ENCODE assay signal across 10 cellular contexts in the genomic region with DNA sequence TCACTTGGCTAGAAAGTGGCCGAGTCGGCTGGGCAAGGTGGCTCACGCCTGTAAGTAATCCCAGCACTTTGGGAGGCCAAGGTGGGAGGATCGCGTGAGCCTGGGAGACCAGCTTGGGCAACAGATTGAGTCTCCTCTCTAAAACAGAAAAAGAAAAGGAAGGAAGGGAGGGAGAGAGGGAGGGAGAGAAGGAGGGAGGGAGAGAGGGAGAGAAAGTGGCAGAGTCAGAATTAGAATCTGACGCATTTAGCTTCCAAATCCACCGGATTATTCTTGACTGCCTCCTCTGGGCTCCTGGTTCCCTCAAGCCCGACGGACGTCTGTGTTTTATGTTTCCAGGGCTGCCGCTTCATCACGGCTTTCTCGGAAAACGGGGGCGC. TPM values are rescaled to one million over a fixed set of nuclear protein-coding genes. Genes with fewer than 3 reads are reported as not detected.
DNase-seq lines count a peak whose midpoint lies in the region; ATAC-seq and TF ChIP-seq lines count a peak whose summit lies in the region.
"Had no signal": no experiment of that assay in that cellular context is flagged by ENCODE, and none has a peak within 500 bp of the region (broad histone marks: within the 10 kb centered on the region; RNA-seq: fewer than 3 reads in every experiment).

No MANE protein-coding gene starts in this region.

- peak overlapping the region; percentile 91 for H2AFZ ChIP-seq in GM23338

- no peak for TF ChIP-seq CTCF in GM23338 (conservative IDR thresholded peaks at IDR 0.05; ENCODE audit: low read depth in 2 of 2)
- TF ChIP-seq CTCF in thyroid gland (IDR thresholded peaks at IDR 0.05), result no peak
- TF ChIP-seq CTCF in Caco-2 (IDR thresholded peaks at IDR 0.05; ENCODE audit: insufficient read depth in 1 of 2, low read depth in 1 of 2, low read length in 1 of 2, severe bottlenecking in 1 of 2, unreplicated experiment in 1 of 2), result no peak

- no peak for TF ChIP-seq POLR2A in thyroid gland (IDR thresholded peaks at IDR 0.05)

- intact Hi-C loops in thyroid gland (cut with DNase I) (no loop called here), Caco-2 (cut with micrococcal nuclease; ENCODE audit: unreplicated experiment) (no loop called here)

- no peaks in the 10 kb centered on the region for H3K36me3 Mint-ChIP-seq in CD4-positive, CD25-positive, alpha-beta regulatory T cell
- H3K36me3 Mint-ChIP-seq in GM23338 (ENCODE audit: low read depth) (no peaks in the 10 kb centered on the region), Caco-2 (ENCODE audit: insufficient read depth, unreplicated experiment) (no peaks in the 10 kb centered on the region)
- peaks cover 5% of the 10 kb centered on the region for H3K36me3 Mint-ChIP-seq in central memory CD8-positive, alpha-beta T cell (ENCODE audit: insufficient read depth)
- H3K36me3 Mint-ChIP-seq in natural killer cell treated with Interleukin-12 subunit alpha and Interleukin-12 subunit beta and Interleukin-15 and Interleukin-18, amount 100 ng/mL, for 72 hours, result no peaks in the 10 kb centered on the region

- peak overlapping the region; percentile 82; the same call in 1 of the 2 replicates for H3K4me2 ChIP-seq in GM23338

- H3K9me3 Mint-ChIP-seq in CD4-positive, CD25-positive, alpha-beta regulatory T cell, result no peaks in the 10 kb centered on the region
- no peaks in the 10 kb centered on the region for H3K9me3 Mint-ChIP-seq in GM23338
- H3K9me3 Mint-ChIP-seq in central memory CD8-positive, alpha-beta T cell, result no peaks in the 10 kb centered on the region
- no peaks in the 10 kb centered on the region for H3K9me3 Mint-ChIP-seq in natural killer cell treated with Interleukin-12 subunit alpha and Interleukin-12 subunit beta and Interleukin-15 and Interleukin-18, amount 100 ng/mL, for 72 hours
- no peaks in the 10 kb centered on the region for H3K9me3 Mint-ChIP-seq in Caco-2 (ENCODE audit: unreplicated experiment)

- POLR2A ChIA-PET in Caco-2 (lab: Charles Lee), result no interaction called here

- CTCF ChIA-PET in Caco-2 (lab: Charles Lee), result interaction anchor here (0.5 kb wide), 2 partner anchors 97 to 1992 kb away, joined by 3 to 6 read pairs; no protein-coding TSS in a partner anchor

- H3K4me3 Mint-ChIP-seq in CD4-positive, CD25-positive, alpha-beta regulatory T cell, result peak overlapping the region; percentile 83 to 92 (median 86)
- H3K4me3 Mint-ChIP-seq in GM23338, result peak overlapping the region; percentile 41; the same call in 1 of the 3 replicates
- H3K4me3 Mint-ChIP-seq in central memory CD8-positive, alpha-beta T cell, result peak overlapping the region; percentile 77
- peak overlapping the region; percentile 56 for H3K4me3 Mint-ChIP-seq in natural killer cell treated with Interleukin-12 subunit alpha and Interleukin-12 subunit beta and Interleukin-15 and Interleukin-18, amount 100 ng/mL, for 72 hours
- H3K4me3 Mint-ChIP-seq in Caco-2 (ENCODE audit: unreplicated experiment), result no peak overlapping the region

- no peak for ATAC-seq in CD4-positive, CD25-positive, alpha-beta regulatory T cell (ENCODE audit: low read depth in 2 of 2)
- no peak; the same call in 2 of the 3 replicates for ATAC-seq in GM23338
- no peak for ATAC-seq in central memory CD8-positive, alpha-beta T cell (replicated peaks; ENCODE audit: extremely low read depth, poor library complexity, severe bottlenecking)
- no peak for ATAC-seq in natural killer cell treated with Interleukin-12 subunit alpha and Interleukin-12 subunit beta and Interleukin-15 and Interleukin-18, amount 100 ng/mL, for 72 hours

- H3K4me1 Mint-ChIP-seq in CD4-positive, CD25-positive, alpha-beta regulatory T cell, result peaks cover 0 to 59% (median 19%) of the 10 kb centered on the region in 4 donors
- peaks cover 4% of the 10 kb centered on the region for H3K4me1 Mint-ChIP-seq in GM23338
- peaks cover 37% of the 10 kb centered on the region for H3K4me1 Mint-ChIP-seq in central memory CD8-positive, alpha-beta T cell
- peaks cover 25 to 34% of the 10 kb centered on the region in 2 donors for H3K4me1 Mint-ChIP-seq in natural killer cell treated with Interleukin-12 subunit alpha and Interleukin-12 subunit beta and Interleukin-15 and Interleukin-18, amount 100 ng/mL, for 72 hours (ENCODE audit: low read depth in 2 of 2)
- no peaks in the 10 kb centered on the region for H3K4me1 Mint-ChIP-seq in Caco-2 (ENCODE audit: low read depth, unreplicated experiment)

- H3K4me3 ChIP-seq in CD4-positive, CD25-positive, alpha-beta regulatory T cell (ENCODE audit: low read depth, low read length), result peak overlapping the region; percentile 60
- peak overlapping the region; percentile 53 for H3K4me3 ChIP-seq in GM23338
- H3K4me3 ChIP-seq in thyroid gland (replicated peaks in 1 of 3), result no peak overlapping the region
- H3K4me3 ChIP-seq in Caco-2 (ENCODE audit: low read depth, low read length), result no peak overlapping the region

- no peaks in the 10 kb centered on the region for H3K9me3 ChIP-seq in CD4-positive, CD25-positive, alpha-beta regulatory T cell (ENCODE audit: control insufficient read depth in 2 of 2, low read length in 2 of 2)
- H3K9me3 ChIP-seq in thyroid gland (no peaks in the 10 kb centered on the region), Caco-2 (no peaks in the 10 kb centered on the region)

- no peaks in the 10 kb centered on the region for H3K9me2 ChIP-seq in GM23338 (ENCODE audit: insufficient read depth)

- peaks cover 43% of the 10 kb centered on the region for H3K4me1 ChIP-seq in CD4-positive, CD25-positive, alpha-beta regulatory T cell (ENCODE audit: control insufficient read depth, insufficient read depth, low read length, poor library complexity, severe bottlenecking)
- H3K4me1 ChIP-seq in GM23338 (ENCODE audit: insufficient read depth) (no peaks in the 10 kb centered on the region), thyroid gland (peaks cover 0 to 9% of the 10 kb centered on the region in 2 donors), Caco-2 (peaks cover 7% of the 10 kb centered on the region; the same call in 1 of the 2 replicates)

- no peaks in the 10 kb centered on the region for H3K79me2 ChIP-seq in GM23338 (replicated peaks; ENCODE audit: insufficient read depth)

- WGBS in thyroid gland, 2 donors, result 33 to 34% methylated on average over 15 of the region's 15 CpGs

- no peaks in the 10 kb centered on the region for H3K27me3 ChIP-seq in CD4-positive, CD25-positive, alpha-beta regulatory T cell (ENCODE audit: control insufficient read depth, insufficient read depth, low read length)
- H3K27me3 ChIP-seq in GM23338 (ENCODE audit: insufficient read depth), result peaks cover 48% of the 10 kb centered on the region
- H3K27me3 ChIP-seq in thyroid gland, result peaks cover 7% of the 10 kb centered on the region
- H3K27me3 ChIP-seq in Caco-2 (replicated peaks; ENCODE audit: control insufficient read depth, insufficient read depth, low read length), result no peaks in the 10 kb centered on the region

- H4K20me1 ChIP-seq in GM23338 (replicated peaks; ENCODE audit: insufficient read depth), result no peaks in the 10 kb centered on the region

- H3F3A ChIP-seq in GM23338 (replicated peaks; ENCODE audit: low read depth), result no peaks in the 10 kb centered on the region

- DNase-seq in CD4-positive, CD25-positive, alpha-beta regulatory T cell, result no peak
- DNase-seq in GM23338 (ENCODE audit: low spot score) (peak; percentile 35), thyroid gland (no peak), Caco-2 (no peak), SW480 (ENCODE audit: low spot score) (no peak)
- no peak for DNase-seq in central memory CD8-positive, alpha-beta T cell (ENCODE audit: low spot score in 2 of 2)
- no peak for DNase-seq in natural killer cell treated with Interleukin-12 subunit alpha and Interleukin-12 subunit beta and Interleukin-15 and Interleukin-18, amount 100 ng/mL, for 72 hours (ENCODE audit: low spot score)
- DNase-seq: GF-D8 had no signal

- no TSS peak for BruUV-seq in Caco-2 (replicated peaks; lab: Mats Ljungman, UMichigan)

- no peak overlapping the region for H3K27ac ChIP-seq in CD4-positive, CD25-positive, alpha-beta regulatory T cell (ENCODE audit: insufficient read depth, low read length, poor library complexity, severe bottlenecking)
- H3K27ac ChIP-seq in GM23338 (ENCODE audit: low read depth), result no peak overlapping the region
- no peak overlapping the region for H3K27ac ChIP-seq in thyroid gland

- peaks cover 11% of the 10 kb centered on the region for H3K27me3 Mint-ChIP-seq in CD4-positive, CD25-positive, alpha-beta regulatory T cell
- H3K27me3 Mint-ChIP-seq in GM23338 (ENCODE audit: insufficient read depth, low read depth, poor library complexity) (peaks cover 41% of the 10 kb centered on the region), Caco-2 (ENCODE audit: insufficient read depth, unreplicated experiment) (peaks cover 20% of the 10 kb centered on the region)
- no peaks in the 10 kb centered on the region for H3K27me3 Mint-ChIP-seq in central memory CD8-positive, alpha-beta T cell
- peaks cover 6 to 9% of the 10 kb centered on the region in 2 donors for H3K27me3 Mint-ChIP-seq in natural killer cell treated with Interleukin-12 subunit alpha and Interleukin-12 subunit beta and Interleukin-15 and Interleukin-18, amount 100 ng/mL, for 72 hours

- H3K36me3 ChIP-seq in CD4-positive, CD25-positive, alpha-beta regulatory T cell (ENCODE audit: control insufficient read depth, insufficient read depth, low read length), result no peaks in the 10 kb centered on the region
- no peaks in the 10 kb centered on the region for H3K36me3 ChIP-seq in GM23338 (ENCODE audit: insufficient read depth)
- no peaks in the 10 kb centered on the region for H3K36me3 ChIP-seq in thyroid gland
- no peaks in the 10 kb centered on the region for H3K36me3 ChIP-seq in Caco-2 (ENCODE audit: control insufficient read depth, insufficient read depth, low read length)

- H3K27ac Mint-ChIP-seq in CD4-positive, CD25-positive, alpha-beta regulatory T cell, result peak overlapping the region; percentile 69 to 86 (median 83)
- no peak overlapping the region for H3K27ac Mint-ChIP-seq in GM23338
- H3K27ac Mint-ChIP-seq in central memory CD8-positive, alpha-beta T cell (ENCODE audit: low read depth), result peak overlapping the region; percentile 68
- no peak overlapping the region for H3K27ac Mint-ChIP-seq in natural killer cell treated with Interleukin-12 subunit alpha and Interleukin-12 subunit beta and Interleukin-15 and Interleukin-18, amount 100 ng/mL, for 72 hours
- H3K27ac Mint-ChIP-seq in Caco-2 (ENCODE audit: unreplicated experiment), result no peak overlapping the region

RNA-seq across cellular contexts. Expression of a gene that starts 22.5 kb away (rescaled TPM):
- total RNA-seq in CD4-positive, CD25-positive, alpha-beta regulatory T cell, result 7.7 TPM
- 1 to 10 TPM in 1 of 4 donors, under 1 TPM in 3; 0.63 to 1.4 (median 0.84) TPM for polyA plus RNA-seq in CD4-positive, CD25-positive, alpha-beta regulatory T cell
- 15.1 and 18.2 TPM in 2 replicates for total RNA-seq in GM23338 (2014; rRNA removed; shearing (Covaris generic))
- polyA plus RNA-seq in GM23338 (2016; fragmentation: Nextera tagmentation; extraction: Ambion mirVana), result 5.8 and 6.0 TPM in 2 replicates
- 10 to 100 TPM in 1 of 2 donors, 1 to 10 TPM in 1; 4.6 to 10.6 TPM for total RNA-seq in natural killer cell treated with Interleukin-12 subunit alpha and Interleukin-12 subunit beta and Interleukin-15 and Interleukin-18, amount 100 ng/mL, for 72 hours
- total RNA-seq in thyroid gland (10 to 100 TPM in 3 of 4 donors, 1 to 10 TPM in 1; 7.1 to 15.5 (median 11.1) TPM), Caco-2 (2022) (10.2 and 12.4 TPM in 2 replicates)

RNA-seq across cellular contexts. Expression of a gene that starts 36.3 kb away (rescaled TPM):
- total RNA-seq in CD4-positive, CD25-positive, alpha-beta regulatory T cell, result 11.8 TPM
- 10 to 100 TPM; 44.0 to 71.2 (median 67.4) TPM for polyA plus RNA-seq in CD4-positive, CD25-positive, alpha-beta regulatory T cell
- total RNA-seq in GM23338 (2014; rRNA removed; shearing (Covaris generic)), result 45.8 and 55.9 TPM in 2 replicates
- polyA plus RNA-seq in GM23338 (2016; fragmentation: Nextera tagmentation; extraction: Ambion mirVana), result 19.9 TPM in 2 replicates
- 10 to 100 TPM; 17.6 to 21.4 TPM for total RNA-seq in natural killer cell treated with Interleukin-12 subunit alpha and Interleukin-12 subunit beta and Interleukin-15 and Interleukin-18, amount 100 ng/mL, for 72 hours
- total RNA-seq in thyroid gland, result 10 to 100 TPM; 51.4 to 96.8 (median 66.7) TPM
- total RNA-seq in Caco-2 (2022), result 26.2 and 28.1 TPM in 2 replicates

RNA-seq across cellular contexts. Expression of a gene that starts 50.0 kb away (rescaled TPM):
- 1.5 TPM for total RNA-seq in CD4-positive, CD25-positive, alpha-beta regulatory T cell
- under 1 TPM in 1 of 4 donors, not detected in 3; 0.40 TPM for polyA plus RNA-seq in CD4-positive, CD25-positive, alpha-beta regulatory T cell
- total RNA-seq in GM23338 (2014; rRNA removed; shearing (Covaris generic)), result 24.1 and 26.1 TPM in 2 replicates
- 47.3 and 49.8 TPM in 2 replicates for polyA plus RNA-seq in GM23338 (2016; fragmentation: Nextera tagmentation; extraction: Ambion mirVana)
- total RNA-seq in natural killer cell treated with Interleukin-12 subunit alpha and Interleukin-12 subunit beta and Interleukin-15 and Interleukin-18, amount 100 ng/mL, for 72 hours, result 1 to 10 TPM; 3.0 to 4.5 TPM
- total RNA-seq in thyroid gland (10 to 100 TPM in 3 of 4 donors, 1 to 10 TPM in 1; 9.7 to 15.4 (median 12.6) TPM), Caco-2 (2022) (42.5 and 48.5 TPM in 2 replicates)

RNA-seq across cellular contexts. Expression of a gene that starts 50.6 kb away (rescaled TPM):
- not detected for total RNA-seq in CD4-positive, CD25-positive, alpha-beta regulatory T cell
- 1 to 10 TPM in 3 of 4 donors, under 1 TPM in 1; 0.49 to 6.9 (median 2.1) TPM for polyA plus RNA-seq in CD4-positive, CD25-positive, alpha-beta regulatory T cell
- total RNA-seq in GM23338 (2014; rRNA removed; shearing (Covaris generic)), result not detected in 2 replicates
- polyA plus RNA-seq in GM23338 (2016; fragmentation: Nextera tagmentation; extraction: Ambion mirVana), result 0.99 TPM in 1 of 2 replicates, not detected in the other
- 100 to 1,000 TPM in 1 of 2 donors, 10 to 100 TPM in 1; 65.3 to 235 TPM for total RNA-seq in natural killer cell treated with Interleukin-12 subunit alpha and Interleukin-12 subunit beta and Interleukin-15 and Interleukin-18, amount 100 ng/mL, for 72 hours
- total RNA-seq in thyroid gland, result 10 to 100 TPM; 10.1 to 80.4 (median 27.5) TPM
- total RNA-seq in Caco-2 (2022), result not detected in 2 replicates
- total RNA-seq: fibroblast of lung, OCI-LY7 had no signal
- polyA plus RNA-seq: fibroblast of lung had no signal

RNA-seq across cellular contexts. Expression of a gene that starts 55.4 kb away (rescaled TPM):
- total RNA-seq in CD4-positive, CD25-positive, alpha-beta regulatory T cell, result 35.8 TPM
- polyA plus RNA-seq in CD4-positive, CD25-positive, alpha-beta regulatory T cell, result 10 to 100 TPM; 18.3 to 32.7 (median 24.8) TPM
- 28.5 and 33.6 TPM in 2 replicates for total RNA-seq in GM23338 (2014; rRNA removed; shearing (Covaris generic))
- polyA plus RNA-seq in GM23338 (2016; fragmentation: Nextera tagmentation; extraction: Ambion mirVana), result 51.4 and 54.6 TPM in 2 replicates
- total RNA-seq in natural killer cell treated with Interleukin-12 subunit alpha and Interleukin-12 subunit beta and Interleukin-15 and Interleukin-18, amount 100 ng/mL, for 72 hours, result 10 to 100 TPM; 64.5 to 68.1 TPM
- 10 to 100 TPM; 15.4 to 60.9 (median 32.0) TPM for total RNA-seq in thyroid gland
- total RNA-seq in Caco-2 (2022), result 29.4 and 30.8 TPM in 2 replicates

Comparison
In these comparisons a context has a peak if more than half of its experiments do, and no peak if none do; other contexts are left out.
1. H3K4me3 ChIP-seq: peak in CD4-positive, CD25-positive, alpha-beta regulatory T cell (single experiment) and GM23338 (single experiment); none in thyroid gland (0 of 3) and Caco-2 (single experiment).
2. H3K27ac Mint-ChIP-seq: peak in CD4-positive, CD25-positive, alpha-beta regulatory T cell (3 of 3) and central memory CD8-positive, alpha-beta T cell (single experiment); none in GM23338 (single experiment), natural killer cell treated with Interleukin-12 subunit alpha and Interleukin-12 subunit beta and Interleukin-15 and Interleukin-18, amount 100 ng/mL, for 72 hours (0 of 2) and Caco-2 (single experiment).